In the genomic region with DNA sequence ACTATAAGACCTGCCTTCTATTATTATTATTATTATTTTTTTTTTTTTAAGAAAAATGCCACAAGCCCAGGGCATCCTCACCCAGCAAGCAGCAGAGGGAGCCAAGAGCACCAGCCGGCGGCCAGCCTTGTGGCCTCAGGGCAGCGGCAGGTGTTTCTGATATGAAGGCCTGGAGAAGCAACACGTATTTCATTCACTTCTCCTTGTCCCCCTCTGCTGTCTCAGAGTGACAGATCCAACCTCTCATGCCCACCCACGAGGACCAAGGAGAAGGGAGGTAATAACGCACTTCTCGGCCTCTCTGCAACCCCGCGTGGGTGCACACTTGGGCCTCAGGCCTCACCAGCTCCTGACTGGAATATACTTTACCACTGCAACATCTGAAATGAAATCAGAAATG, we compare ENCODE assay signal across 12 cellular contexts. TPM values are rescaled to one million over a fixed set of nuclear protein-coding genes. Genes with fewer than 3 reads are reported as not detected.
DNase-seq lines count a peak whose midpoint lies in the region; ATAC-seq and TF ChIP-seq lines count a peak whose summit lies in the region.
"Had no signal": no experiment of that assay in that cellular context is flagged by ENCODE, and none has a peak within 500 bp of the region (broad histone marks: within the 10 kb centered on the region; RNA-seq: fewer than 3 reads in every experiment).

No MANE protein-coding gene starts in this region.

- in situ Hi-C loops in GM13976 (cut with MboI; ENCODE audit: low sequenced_read_pairs, unreplicated experiment) = no loop called here

- H3K27ac ChIP-seq in PC-3 (ENCODE audit: low read length) = no peak overlapping the region
- H3K27ac ChIP-seq: epithelial cell of prostate had no signal

- peaks cover 13% of the 10 kb centered on the region; the same call in 1 of the 2 replicates for H4K20me1 ChIP-seq in PC-3 (ENCODE audit: low read length)

- H3K4me1 Mint-ChIP-seq in activated CD4-positive, alpha-beta T cell treated with anti-CD3 and anti-CD28 coated beads for 36 hours = no peaks in the 10 kb centered on the region

- DNase-seq in NCI-H1417 (lab: John Stamatoyannopoulos, UW) (peak in 2 of 3 experiments; percentile 19 to 67), NCI-H1417 treated with DMSO at 0.1 percent for 48 hours (lab: John Stamatoyannopoulos, UW) (no peak), PC-3 (peak; percentile 42), epithelial cell of proximal tubule (ENCODE audit: low read depth) (no peak), retinal pigment epithelial cell (ENCODE audit: low read depth) (no peak), DMS114 treated with DMSO at 0.1 percent for 48 hours (lab: John Stamatoyannopoulos, UW; ENCODE audit: unreplicated experiment) (no peak), GM13976 (ENCODE audit: low spot score) (no peak)
- no peak for DNase-seq in activated CD4-positive, alpha-beta T cell treated with anti-CD3 and anti-CD28 coated beads for 36 hours
- DNase-seq: activated CD4-positive, alpha-beta T cell treated with anti-CD3 and anti-CD28 coated beads for 48 hours; KG1; sigmoid colon had no signal

- H3F3A ChIP-seq in PC-3 (ENCODE audit: low read length, unreplicated experiment) = peaks cover 9% of the 10 kb centered on the region

- no peaks in the 10 kb centered on the region for H3K36me3 Mint-ChIP-seq in activated CD4-positive, alpha-beta T cell treated with anti-CD3 and anti-CD28 coated beads for 36 hours (ENCODE audit: low read depth)

- H3K4me2 ChIP-seq in PC-3 (ENCODE audit: low read length) = no peak overlapping the region

- H3K27me3 Mint-ChIP-seq in activated CD4-positive, alpha-beta T cell treated with anti-CD3 and anti-CD28 coated beads for 36 hours = peaks cover 1% of the 10 kb centered on the region

- H3K9me3 ChIP-seq in PC-3 (ENCODE audit: low read length) = no peaks in the 10 kb centered on the region
- H3K9me3 ChIP-seq: sigmoid colon had no signal

- H3K9me3 Mint-ChIP-seq in activated CD4-positive, alpha-beta T cell treated with anti-CD3 and anti-CD28 coated beads for 36 hours (ENCODE audit: low read depth) = no peaks in the 10 kb centered on the region

- no peak overlapping the region for H3K4me3 Mint-ChIP-seq in activated CD4-positive, alpha-beta T cell treated with anti-CD3 and anti-CD28 coated beads for 36 hours

- peaks cover 87% of the 10 kb centered on the region for H3K79me2 ChIP-seq in PC-3 (ENCODE audit: low read length)

- peak; percentile 26; the same call in 1 of the 2 replicates for TF ChIP-seq CTCF in PC-3 (conservative IDR thresholded peaks at IDR 0.05; ENCODE audit: low read depth, low read length)
- peak; percentile 46 for TF ChIP-seq CTCF in epithelial cell of proximal tubule (conservative IDR thresholded peaks at IDR 0.05; ENCODE audit: low read depth, low read length)
- peak; percentile 50 for TF ChIP-seq CTCF in retinal pigment epithelial cell (conservative IDR thresholded peaks at IDR 0.05; ENCODE audit: low read depth, low read length)
- no peak for TF ChIP-seq CTCF in GM13976 (IDR thresholded peaks at IDR 0.05; ENCODE audit: borderline replicate concordance, control extremely low read depth, extremely low read depth, insufficient read depth, missing control alignments)

- no peaks in the 10 kb centered on the region for H3K36me3 ChIP-seq in PC-3 (ENCODE audit: low read depth, low read length)
- H3K36me3 ChIP-seq: sigmoid colon had no signal

- ATAC-seq in PC-3 = no peak
- ATAC-seq in activated CD4-positive, alpha-beta T cell treated with anti-CD3 and anti-CD28 coated beads for 36 hours = no peak

- POLR2A ChIA-PET in PC-3 (lab: Charles Lee; ENCODE audit: unreplicated experiment) = interaction anchor here (0.6 kb wide), 1 partner anchor 132 kb away, joined by 20 read pairs; no protein-coding TSS in a partner anchor
- POLR2A ChIA-PET in activated CD4-positive, alpha-beta T cell treated with anti-CD3 and anti-CD28 coated beads for 36 hours (lab: Charles Lee) = interaction anchor here (0.6 kb wide), 1 partner anchor 269 kb away, joined by 3 read pairs; no protein-coding TSS in a partner anchor

- CTCF ChIA-PET in PC-3 (lab: Charles Lee) = no interaction called here
- CTCF ChIA-PET in activated CD4-positive, alpha-beta T cell treated with anti-CD3 and anti-CD28 coated beads for 36 hours (lab: Charles Lee) = no interaction called here

- H2AFZ ChIP-seq in PC-3 (ENCODE audit: low read length) = no peak overlapping the region

- no TSS peak for BruUV-seq in PC-3 (replicated peaks; lab: Mats Ljungman, UMichigan)

- H3K27me3 ChIP-seq in PC-3 (ENCODE audit: low read length) = no peaks in the 10 kb centered on the region
- H3K27me3 ChIP-seq: sigmoid colon had no signal

- H3K9ac ChIP-seq in PC-3 (ENCODE audit: low read length) = no peak overlapping the region

- intact Hi-C loops in PC-3 (cut with micrococcal nuclease) = loop anchor here (2.0 to 5.0 kb wide), 3 partner anchors 25 to 45 kb away; partner anchors contain the start of gene CDC42BPB
- intact Hi-C loops in activated CD4-positive, alpha-beta T cell treated with anti-CD3 and anti-CD28 coated beads for 36 hours (cut with DNase I, micrococcal nuclease) = no loop called here

- no peak overlapping the region for H3K27ac Mint-ChIP-seq in activated CD4-positive, alpha-beta T cell treated with anti-CD3 and anti-CD28 coated beads for 36 hours

- H3K4me1 ChIP-seq in PC-3 (ENCODE audit: insufficient read depth, low read length) = peaks cover 47% of the 10 kb centered on the region

- no peak overlapping the region for H3K4me3 ChIP-seq in PC-3 (ENCODE audit: low read length)
- no peak overlapping the region for H3K4me3 ChIP-seq in epithelial cell of proximal tubule (ENCODE audit: low read depth, low read length)
- no peak overlapping the region for H3K4me3 ChIP-seq in retinal pigment epithelial cell (ENCODE audit: low read length)

- H3K9me2 ChIP-seq in PC-3 (replicated peaks; ENCODE audit: low read length) = no peaks in the 10 kb centered on the region

RNA-seq across cellular contexts. Expression of gene CDC42BPB, which starts 25.4 kb away (rescaled TPM):
- total RNA-seq in PC-3 (2014; rRNA removed) = 73.0 and 89.2 TPM in 2 replicates
- total RNA-seq in epithelial cell of proximal tubule = 68.4 and 83.5 TPM in 2 replicates
- 1 to 10 TPM; 4.0 to 4.4 TPM for total RNA-seq in activated CD4-positive, alpha-beta T cell treated with anti-CD3 and anti-CD28 coated beads for 36 hours

RNA-seq across cellular contexts. Expression of gene LBHD2, which starts 52.1 kb away (rescaled TPM):
- total RNA-seq in PC-3 (2014; rRNA removed) = not detected in 2 replicates
- total RNA-seq in epithelial cell of proximal tubule = not detected in 2 replicates
- not detected for total RNA-seq in activated CD4-positive, alpha-beta T cell treated with anti-CD3 and anti-CD28 coated beads for 36 hours
- total RNA-seq: sigmoid colon had no signal

Comparison
In these comparisons a context has a peak if more than half of its experiments do, and no peak if none do; other contexts are left out.
1. DNase-seq: peak in NCI-H1417 (2 of 3) and PC-3 (single experiment); none in NCI-H1417 treated with DMSO at 0.1 percent for 48 hours (single experiment), epithelial cell of proximal tubule (single experiment), retinal pigment epithelial cell (single experiment), DMS114 treated with DMSO at 0.1 percent for 48 hours (single experiment), GM13976 (single experiment) and activated CD4-positive, alpha-beta T cell treated with anti-CD3 and anti-CD28 coated beads for 36 hours (single experiment).
2. RNA of gene CDC42BPB, which starts 25.4 kb away (total RNA-seq): 73.0 to 89.2 TPM in PC-3 and 68.4 to 83.5 TPM in epithelial cell of proximal tubule; 4.0 to 4.4 TPM in activated CD4-positive, alpha-beta T cell treated with anti-CD3 and anti-CD28 coated beads for 36 hours; every median in the first group is over 10 times any median in the second.